ENCODE assay signal across 11 cellular contexts in the genomic region with DNA sequence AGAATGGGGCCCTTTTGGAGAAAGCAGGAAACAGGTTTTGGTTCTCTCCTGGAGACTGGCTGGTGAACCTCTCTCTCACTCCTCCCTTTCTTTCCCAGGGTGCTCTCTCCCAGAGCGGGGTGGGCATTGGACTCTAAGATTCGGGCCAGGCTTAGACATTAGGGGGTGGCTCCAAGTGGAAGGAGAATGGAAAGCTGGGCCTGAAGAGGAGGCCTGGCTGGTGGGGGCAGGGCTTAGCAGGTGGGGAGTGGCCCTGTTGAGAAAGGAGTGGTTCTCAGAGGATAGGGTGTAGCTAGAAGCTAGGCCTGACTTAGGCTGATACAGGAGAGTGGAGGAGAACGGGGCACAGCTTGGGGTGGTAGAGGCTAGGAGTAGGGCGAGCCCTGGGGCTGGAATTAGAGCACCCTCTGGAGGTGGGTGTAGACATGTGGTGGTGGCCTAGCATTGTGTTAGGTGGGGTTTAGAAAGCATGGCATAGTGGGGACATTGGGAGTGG. TPM values are rescaled to one million over a fixed set of nuclear protein-coding genes. Genes with fewer than 3 reads are reported as not detected.
DNase-seq lines count a peak whose midpoint lies in the region; ATAC-seq and TF ChIP-seq lines count a peak whose summit lies in the region.
"Had no signal": no experiment of that assay in that cellular context is flagged by ENCODE, and none has a peak within 500 bp of the region (broad histone marks: within the 10 kb centered on the region; RNA-seq: fewer than 3 reads in every experiment).

No MANE protein-coding gene starts in this region.

- H3K27ac ChIP-seq in DOHH2 (ENCODE audit: low read depth, low read length): no peak overlapping the region

- H3K36me3 Mint-ChIP-seq in natural killer cell treated with Interleukin-12 subunit alpha and Interleukin-12 subunit beta and Interleukin-15 and Interleukin-18, amount 100 ng/mL, for 72 hours: peaks cover 9% of the 10 kb centered on the region
- peaks cover 33% of the 10 kb centered on the region for H3K36me3 Mint-ChIP-seq in endothelial cell (ENCODE audit: low read depth, unreplicated experiment)

- ATAC-seq in natural killer cell treated with Interleukin-12 subunit alpha and Interleukin-12 subunit beta and Interleukin-15 and Interleukin-18, amount 100 ng/mL, for 72 hours: peak; percentile 38 to 56
- no peak for ATAC-seq in GM19035 (IDR thresholded peaks at IDR 0.05; ENCODE audit: unreplicated experiment)

- H3K9me3 ChIP-seq in DOHH2 (ENCODE audit: control insufficient read depth, insufficient read depth, low read length): no peaks in the 10 kb centered on the region
- H3K9me3 ChIP-seq: tibial nerve had no signal

- no peaks in the 10 kb centered on the region for H4K20me1 ChIP-seq in DOHH2 (ENCODE audit: control insufficient read depth, insufficient read depth, low read depth, low read length)

- H3K36me3 ChIP-seq in DOHH2 (ENCODE audit: control insufficient read depth, low read length): peaks cover 46% of the 10 kb centered on the region

- H3K4me2 ChIP-seq in DOHH2 (ENCODE audit: low read length): no peak overlapping the region

- no peaks in the 10 kb centered on the region for H3K27me3 Mint-ChIP-seq in natural killer cell treated with Interleukin-12 subunit alpha and Interleukin-12 subunit beta and Interleukin-15 and Interleukin-18, amount 100 ng/mL, for 72 hours
- peaks cover 2% of the 10 kb centered on the region for H3K27me3 Mint-ChIP-seq in endothelial cell (ENCODE audit: unreplicated experiment)

- H3K4me1 ChIP-seq in DOHH2 (ENCODE audit: control insufficient read depth, low read length): peaks cover 8% of the 10 kb centered on the region

- no peaks in the 10 kb centered on the region for H3K9me3 Mint-ChIP-seq in natural killer cell treated with Interleukin-12 subunit alpha and Interleukin-12 subunit beta and Interleukin-15 and Interleukin-18, amount 100 ng/mL, for 72 hours
- H3K9me3 Mint-ChIP-seq in endothelial cell (ENCODE audit: unreplicated experiment): no peaks in the 10 kb centered on the region
- H3K9me3 Mint-ChIP-seq: HFFc6 had no signal

- peak; percentile 27 for TF ChIP-seq CTCF in DOHH2 (IDR thresholded peaks at IDR 0.05; ENCODE audit: low read depth, low read length, poor library complexity, severe bottlenecking)
- peak; percentile 15 for TF ChIP-seq CTCF in choroid plexus epithelial cell (conservative IDR thresholded peaks at IDR 0.05; ENCODE audit: low read depth, low read length)
- no peak for TF ChIP-seq CTCF in endothelial cell (IDR thresholded peaks at IDR 0.05; ENCODE audit: unreplicated experiment)

- no peaks in the 10 kb centered on the region for H3F3A ChIP-seq in DOHH2 (ENCODE audit: control insufficient read depth, insufficient read depth)

- no peak overlapping the region for H3K27ac Mint-ChIP-seq in natural killer cell treated with Interleukin-12 subunit alpha and Interleukin-12 subunit beta and Interleukin-15 and Interleukin-18, amount 100 ng/mL, for 72 hours
- no peak overlapping the region for H3K27ac Mint-ChIP-seq in endothelial cell (ENCODE audit: unreplicated experiment)
- H3K27ac Mint-ChIP-seq: HFFc6 had no signal

- H3K27me3 ChIP-seq in DOHH2 (ENCODE audit: control insufficient read depth, low read length): no peaks in the 10 kb centered on the region
- H3K27me3 ChIP-seq: tibial nerve had no signal

- no peak overlapping the region for H3K4me3 Mint-ChIP-seq in natural killer cell treated with Interleukin-12 subunit alpha and Interleukin-12 subunit beta and Interleukin-15 and Interleukin-18, amount 100 ng/mL, for 72 hours
- H3K4me3 Mint-ChIP-seq in endothelial cell (ENCODE audit: unreplicated experiment): no peak overlapping the region
- H3K4me3 Mint-ChIP-seq: HFFc6 had no signal

- peaks cover 0 to 32% of the 10 kb centered on the region in 2 donors for H3K4me1 Mint-ChIP-seq in natural killer cell treated with Interleukin-12 subunit alpha and Interleukin-12 subunit beta and Interleukin-15 and Interleukin-18, amount 100 ng/mL, for 72 hours (ENCODE audit: low read depth in 2 of 2)
- no peaks in the 10 kb centered on the region for H3K4me1 Mint-ChIP-seq in endothelial cell (ENCODE audit: unreplicated experiment)

- no peak overlapping the region for H3K4me3 ChIP-seq in DOHH2 (ENCODE audit: low read length)
- H3K4me3 ChIP-seq in choroid plexus epithelial cell (ENCODE audit: low read depth, low read length): no peak overlapping the region
- H3K4me3 ChIP-seq: tibial nerve had no signal

- no peaks in the 10 kb centered on the region for H3K9me2 ChIP-seq in DOHH2 (replicated peaks; ENCODE audit: control insufficient read depth, low read length)

- H3K79me2 ChIP-seq in DOHH2 (ENCODE audit: control insufficient read depth, low read length): peaks cover 10% of the 10 kb centered on the region

- DNase-seq in NOMO-1 treated with dmso at 0.1 percent for 144 hours (lab: John Stamatoyannopoulos, UW; ENCODE audit: unreplicated experiment) (peak; percentile 62), choroid plexus epithelial cell (ENCODE audit: low read depth) (no peak), LoVo (ENCODE audit: low spot score) (no peak), endothelial cell (ENCODE audit: low spot score) (no peak)
- no peak for DNase-seq in natural killer cell treated with Interleukin-12 subunit alpha and Interleukin-12 subunit beta and Interleukin-15 and Interleukin-18, amount 100 ng/mL, for 72 hours (ENCODE audit: low spot score)
- DNase-seq in activated CD8-positive, alpha-beta memory T cell treated with anti-CD3 and anti-CD28 coated beads, Interleukin-2, amount 50 U/mL, for 4 hours: no peak
- DNase-seq: HFFc6, NCI-H1694 treated with DMSO at 0.1 percent for 48 hours had no signal

RNA-seq across cellular contexts. Expression of a gene that starts 5.7 kb away (rescaled TPM):
- total RNA-seq in natural killer cell treated with Interleukin-12 subunit alpha and Interleukin-12 subunit beta and Interleukin-15 and Interleukin-18, amount 100 ng/mL, for 72 hours: 10 to 100 TPM; 50.6 to 54.0 TPM
- 1.9 TPM for total RNA-seq in endothelial cell (ENCODE audit: unreplicated experiment)

RNA-seq across cellular contexts. Expression of a gene that starts 8.8 kb away (rescaled TPM):
- total RNA-seq in natural killer cell treated with Interleukin-12 subunit alpha and Interleukin-12 subunit beta and Interleukin-15 and Interleukin-18, amount 100 ng/mL, for 72 hours: 10 to 100 TPM; 13.1 to 16.0 TPM
- total RNA-seq in endothelial cell (ENCODE audit: unreplicated experiment): 11.3 TPM

RNA-seq across cellular contexts. Expression of a gene that starts 14.8 kb away (rescaled TPM):
- 1 to 10 TPM; 1.2 to 1.3 TPM for total RNA-seq in natural killer cell treated with Interleukin-12 subunit alpha and Interleukin-12 subunit beta and Interleukin-15 and Interleukin-18, amount 100 ng/mL, for 72 hours
- total RNA-seq in endothelial cell (ENCODE audit: unreplicated experiment): 1.2 TPM

RNA-seq across cellular contexts. Expression of a gene that starts 22.6 kb away (rescaled TPM):
- 1 to 10 TPM in 1 of 2 donors, under 1 TPM in 1; 0.84 to 1.7 TPM for total RNA-seq in natural killer cell treated with Interleukin-12 subunit alpha and Interleukin-12 subunit beta and Interleukin-15 and Interleukin-18, amount 100 ng/mL, for 72 hours
- total RNA-seq in endothelial cell (ENCODE audit: unreplicated experiment): 1.8 TPM

RNA-seq across cellular contexts. Expression of a gene that starts 53.9 kb away (rescaled TPM):
- 10 to 100 TPM; 19.1 to 27.7 TPM for total RNA-seq in natural killer cell treated with Interleukin-12 subunit alpha and Interleukin-12 subunit beta and Interleukin-15 and Interleukin-18, amount 100 ng/mL, for 72 hours
- total RNA-seq in endothelial cell (ENCODE audit: unreplicated experiment): 28.8 TPM

Comparison
In these comparisons a context has a peak if more than half of its experiments do, and no peak if none do; other contexts are left out.
1. RNA of a gene that starts 5.7 kb away (total RNA-seq): 50.6 to 54.0 TPM in natural killer cell treated with Interleukin-12 subunit alpha and Interleukin-12 subunit beta and Interleukin-15 and Interleukin-18, amount 100 ng/mL, for 72 hours; 1.9 TPM in endothelial cell (single experiment); every median in the first group is over 10 times any median in the second.